ENCODE assay signal across 8 cellular contexts in genomic region chr11:125569913-125570621, GRCh38. TPM values are rescaled to one million over a fixed set of nuclear protein-coding genes. Genes with fewer than 3 reads are reported as not detected.
A peak's percentile ranks its signal among the peaks of the same experiment; 100 is the strongest.
DNase-seq lines count a peak whose midpoint lies in the region; ATAC-seq and TF ChIP-seq lines count a peak whose summit lies in the region.

No MANE protein-coding gene starts in this region.

- TF ChIP-seq CTCF in activated B cell treated with CpG ODN at 0.5 μM for 24 hours (IDR thresholded peaks at IDR 0.05), result no peak

- H3K4me3 ChIP-seq in right cardiac atrium (ENCODE audit: low read length) (peak overlapping the region; percentile 88), skeletal muscle tissue (ENCODE audit: low read length in 3 of 3) (peak overlapping the region; percentile 82 to 92 (median 92))

- H3K27ac Mint-ChIP-seq in activated B cell treated with CpG ODN at 0.5 μM for 24 hours, result peak overlapping the region; percentile 86

- WGBS in right cardiac atrium, result 4% methylated on average over 9 of the region's 9 CpGs

- H3K9ac ChIP-seq in skeletal muscle tissue (ENCODE audit: low read depth in 1 of 3, low read length in 3 of 3), result peak overlapping the region; percentile 85 to 95 (median 90)

- H3K27ac ChIP-seq in right cardiac atrium (ENCODE audit: low read length), result no peak overlapping the region
- H3K27ac ChIP-seq in skeletal muscle tissue (ENCODE audit: low read depth, low read length), result peak overlapping the region; percentile 88

- H3K4me1 Mint-ChIP-seq in activated B cell treated with CpG ODN at 0.5 μM for 24 hours, result peaks cover 22% of the 10 kb centered on the region

- peaks cover 18 to 22% (median 19%) of the 10 kb centered on the region in 3 donors for H3K36me3 ChIP-seq in skeletal muscle tissue (ENCODE audit: control insufficient read depth in 3 of 3, insufficient read depth in 3 of 3, low read length in 3 of 3)

- CTCF ChIA-PET in activated B cell treated with CpG ODN at 0.5 μM for 24 hours (lab: Charles Lee), result interaction anchor here (0.7 to 2.4 kb wide), 5 partner anchors 22 to 318 kb away, joined by 3 to 10 read pairs (median 3); partner anchors contain the start of genes HYLS1 and STT3A

- DNase-seq in NCI-H1092 treated with DMSO at 0.1 percent for 48 hours (lab: John Stamatoyannopoulos, UW) (peak; percentile 23), NCI-H1092 (lab: John Stamatoyannopoulos, UW) (no peak), activated B cell treated with CpG ODN at 0.5 μM for 24 hours (no peak), right cardiac atrium (no peak), globus pallidus (ENCODE audit: low spot score) (no peak)
- no peak for DNase-seq in activated CD4-positive, CD25-positive, alpha-beta regulatory T cell treated with anti-CD3 and anti-CD28 coated beads, Interleukin-2, amount 50 U/mL, for 72 hours

- peak; percentile 42 for ATAC-seq in HG02938 (IDR thresholded peaks at IDR 0.05; ENCODE audit: unreplicated experiment)
- ATAC-seq in activated B cell treated with CpG ODN at 0.5 μM for 24 hours (ENCODE audit: low read depth), result no peak
- ATAC-seq in right cardiac atrium, result no peak

- intact Hi-C loops in activated B cell treated with CpG ODN at 0.5 μM for 24 hours (cut with micrococcal nuclease), result loop anchor here (1.0 to 2.0 kb wide), 8 partner anchors 22 to 459 kb away; partner anchors contain the start of genes CHEK1, HYLS1, STT3A and TMEM218
- intact Hi-C loops in right cardiac atrium (cut with DNase I), result loop anchor here in 1 of 4 donors (10.0 kb wide), 1 partner anchor 75 kb away; the partner anchor contains the start of gene FEZ1

- POLR2A ChIA-PET in activated B cell treated with CpG ODN at 0.5 μM for 24 hours (lab: Charles Lee), result interaction anchor here (0.7 to 4.1 kb wide), 14 partner anchors 10 to 500 kb away, joined by 3 to 82 read pairs (median 4); partner anchors contain the start of genes CHEK1, HYLS1, PUS3 and STT3A

- H3K36me3 Mint-ChIP-seq in activated B cell treated with CpG ODN at 0.5 μM for 24 hours (ENCODE audit: low read depth), result peaks cover 33% of the 10 kb centered on the region

- H3K4me3 Mint-ChIP-seq in activated B cell treated with CpG ODN at 0.5 μM for 24 hours, result peak overlapping the region; percentile 88

- H3K4me1 ChIP-seq in right cardiac atrium (ENCODE audit: control insufficient read depth, insufficient read depth, low read length) (peaks cover 2% of the 10 kb centered on the region), skeletal muscle tissue (ENCODE audit: control insufficient read depth in 3 of 3, insufficient read depth in 3 of 3, low read length in 3 of 3) (peaks cover 16 to 17% (median 16%) of the 10 kb centered on the region in 3 donors)

- H3K9me3 ChIP-seq in right cardiac atrium (ENCODE audit: control insufficient read depth, low read length) (no peaks in the 10 kb centered on the region), skeletal muscle tissue (ENCODE audit: control insufficient read depth in 3 of 3, low read length in 3 of 3) (no peaks in the 10 kb centered on the region)

- H3K27me3 Mint-ChIP-seq in activated B cell treated with CpG ODN at 0.5 μM for 24 hours, result no peaks in the 10 kb centered on the region

- H3K27me3 ChIP-seq in right cardiac atrium (ENCODE audit: control insufficient read depth, insufficient read depth) (no peaks in the 10 kb centered on the region), skeletal muscle tissue (ENCODE audit: control insufficient read depth in 3 of 3, insufficient read depth in 3 of 3, low read length in 3 of 3) (no peaks in the 10 kb centered on the region)

- H3K9me3 Mint-ChIP-seq in activated B cell treated with CpG ODN at 0.5 μM for 24 hours, result no peaks in the 10 kb centered on the region

RNA-seq across cellular contexts. Expression of gene EI24, which starts 0.8 kb away (rescaled TPM):
- 34.3 and 34.5 TPM in 2 replicates for total RNA-seq in activated B cell treated with CpG ODN at 0.5 μM for 24 hours
- total RNA-seq in right cardiac atrium, result 10 to 100 TPM; 60.2 to 69.2 (median 64.0) TPM
- 33.8 TPM for polyA plus RNA-seq in right cardiac atrium
- 90.8 TPM for total RNA-seq in skeletal muscle tissue

RNA-seq across cellular contexts. Expression of gene STT3A, which starts 22.6 kb away (rescaled TPM):
- total RNA-seq in activated B cell treated with CpG ODN at 0.5 μM for 24 hours (79.4 and 86.5 TPM in 2 replicates), right cardiac atrium (10 to 100 TPM; 62.2 to 90.9 (median 74.9) TPM), skeletal muscle tissue (129 TPM)
- 33.0 TPM for polyA plus RNA-seq in right cardiac atrium

RNA-seq across cellular contexts. Expression of gene CHEK1, which starts 54.9 kb away (rescaled TPM):
- total RNA-seq in activated B cell treated with CpG ODN at 0.5 μM for 24 hours, result 9.6 and 10.5 TPM in 2 replicates
- 1 to 10 TPM in 3 of 4 donors, under 1 TPM in 1; 0.68 to 2.5 (median 1.8) TPM for total RNA-seq in right cardiac atrium
- polyA plus RNA-seq in right cardiac atrium, result 0.32 TPM
- 9.4 TPM for total RNA-seq in skeletal muscle tissue
